ENCODE assay signal across 18 cellular contexts in the genomic region with DNA sequence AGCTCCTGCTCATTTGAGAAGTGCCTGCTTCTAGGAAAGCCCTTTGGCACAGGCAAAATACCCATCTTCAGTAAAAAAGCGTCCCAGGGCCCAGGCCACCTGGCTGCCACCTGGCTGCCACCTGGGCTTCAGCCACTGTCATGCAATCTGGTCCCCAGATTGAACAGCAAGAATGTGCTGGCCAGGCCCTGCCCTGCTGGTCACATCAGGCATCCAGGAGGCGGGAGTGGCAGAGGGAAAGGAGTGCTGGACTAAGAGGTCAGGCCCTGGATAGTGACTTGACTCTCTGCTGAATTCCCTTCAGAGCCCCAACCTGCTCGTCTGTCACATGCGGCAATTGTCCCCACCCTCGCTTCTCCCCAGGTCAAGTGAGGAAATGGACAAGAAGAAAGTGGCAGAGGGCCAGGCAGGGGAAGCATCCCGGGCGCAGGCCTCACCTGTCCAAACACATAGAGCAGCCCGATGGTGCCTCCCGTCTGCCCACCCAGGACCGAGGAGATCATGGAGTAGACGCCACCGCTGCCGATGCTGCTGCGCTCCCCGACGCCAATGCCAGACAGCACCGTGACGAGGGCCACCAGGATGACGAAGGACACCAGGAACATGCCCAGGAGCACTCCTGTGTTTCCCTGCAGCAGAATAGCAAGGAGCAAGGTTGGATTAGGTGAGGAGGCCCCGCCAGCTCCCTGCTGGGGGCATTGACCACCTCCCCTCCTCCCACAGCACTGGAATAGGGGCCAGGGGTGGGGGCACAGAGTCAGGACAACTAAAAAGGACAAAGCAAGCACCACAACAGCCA. TPM values are rescaled to one million over a fixed set of nuclear protein-coding genes. Genes with fewer than 3 reads are reported as not detected.
DNase-seq lines count a peak whose midpoint lies in the region; ATAC-seq and TF ChIP-seq lines count a peak whose summit lies in the region.
"Had no signal": no experiment of that assay in that cellular context is flagged by ENCODE, and none has a peak within 500 bp of the region (broad histone marks: within the 10 kb centered on the region; RNA-seq: fewer than 3 reads in every experiment).

No MANE protein-coding gene starts in this region.

- H3K4me3 Mint-ChIP-seq in WTC11, result no peak overlapping the region
- H3K4me3 Mint-ChIP-seq in mesothelial cell of epicardium, result no peak overlapping the region
- H3K4me3 Mint-ChIP-seq: activated CD4-positive, alpha-beta memory T cell treated with anti-CD3 and anti-CD28 coated beads, Interleukin-2, amount 10 ng/mL, durations not matched to agents 7 days and 5 days had no signal

- H3K27ac Mint-ChIP-seq in WTC11, result peak overlapping the region; percentile 43
- peak overlapping the region; percentile 26 for H3K27ac Mint-ChIP-seq in mesothelial cell of epicardium
- H3K27ac Mint-ChIP-seq: activated CD4-positive, alpha-beta memory T cell treated with anti-CD3 and anti-CD28 coated beads, Interleukin-2, amount 10 ng/mL, durations not matched to agents 7 days and 5 days; activated T-helper 2 cell treated with anti-CD3 and anti-CD28 coated beads, Interferon-gamma antibody, Interleukin-2, Interleukin-4, amounts not matched to agents 10 μg/mL and 5 μg/mL and 100 μg/mL, durations not matched to agents 14 hours and 24 hours and 36 hours had no signal

- TF ChIP-seq CTCF in WTC11 (IDR thresholded peaks at IDR 0.05) (no peak), mesothelial cell of epicardium (IDR thresholded peaks at IDR 0.05; ENCODE audit: unreplicated experiment) (no peak)

- no peaks in the 10 kb centered on the region for H3K27me3 Mint-ChIP-seq in WTC11 (ENCODE audit: low read depth)
- H3K27me3 Mint-ChIP-seq in mesothelial cell of epicardium (ENCODE audit: low read depth), result no peaks in the 10 kb centered on the region

- H3K4me1 Mint-ChIP-seq in WTC11 (peaks cover 36% of the 10 kb centered on the region), mesothelial cell of epicardium (peaks cover 6% of the 10 kb centered on the region)
- H3K4me1 Mint-ChIP-seq: activated CD4-positive, alpha-beta memory T cell treated with anti-CD3 and anti-CD28 coated beads, Interleukin-2, amount 10 ng/mL, durations not matched to agents 7 days and 5 days had no signal

- ATAC-seq in WTC11, result no peak
- no peak for ATAC-seq in HG03045 (IDR thresholded peaks at IDR 0.05; ENCODE audit: unreplicated experiment)
- no peak for ATAC-seq in GM21381 (IDR thresholded peaks at IDR 0.05; ENCODE audit: unreplicated experiment)
- ATAC-seq in HG02973 (IDR thresholded peaks at IDR 0.05; ENCODE audit: unreplicated experiment), result no peak

- POLR2A ChIA-PET in WTC11 (lab: Charles Lee), result no interaction called here

- peaks cover 12% of the 10 kb centered on the region for H3K9me3 Mint-ChIP-seq in WTC11
- H3K9me3 Mint-ChIP-seq in mesothelial cell of epicardium, result no peaks in the 10 kb centered on the region
- H3K9me3 Mint-ChIP-seq: activated CD4-positive, alpha-beta memory T cell treated with anti-CD3 and anti-CD28 coated beads, Interleukin-2, amount 10 ng/mL, durations not matched to agents 7 days and 5 days; activated T-helper 2 cell treated with anti-CD3 and anti-CD28 coated beads, Interferon-gamma antibody, Interleukin-2, Interleukin-4, amounts not matched to agents 10 μg/mL and 5 μg/mL and 100 μg/mL, durations not matched to agents 14 hours and 24 hours and 36 hours had no signal

- peaks cover 6% of the 10 kb centered on the region; the same call in 1 of the 2 replicates for H3K36me3 ChIP-seq in H7 (replicated peaks; ENCODE audit: control insufficient read depth, insufficient read depth, low read length)
- H3K36me3 ChIP-seq: ascending aorta, ovary, spleen had no signal

- H3K4me3 ChIP-seq in H7 (ENCODE audit: insufficient read depth, low read depth, low read length), result no peak overlapping the region
- H3K4me3 ChIP-seq: ascending aorta, ovary, spleen had no signal

- H3K27me3 ChIP-seq in H7 (ENCODE audit: control insufficient read depth, insufficient read depth, low read length), result no peaks in the 10 kb centered on the region
- H3K27me3 ChIP-seq: ascending aorta, ovary, spleen had no signal

- CTCF ChIA-PET in WTC11 (lab: Charles Lee), result interaction anchor here (1.0 kb wide), 1 partner anchor 23 kb away, joined by 4 read pairs; no protein-coding TSS in a partner anchor

- H3K36me3 Mint-ChIP-seq in WTC11 (peaks cover 30% of the 10 kb centered on the region), mesothelial cell of epicardium (peaks cover 8% of the 10 kb centered on the region)

- DNase-seq in AG20443 (ENCODE audit: low spot score), result peak; percentile 54
- DNase-seq in H7, result peak; percentile 57
- no peak for DNase-seq in WTC11 (ENCODE audit: low spot score)
- DNase-seq in mesothelial cell of epicardium (ENCODE audit: low spot score in 2 of 2, unreplicated experiment in 2 of 2), result no peak
- DNase-seq in NCI-H345 treated with DMSO at 0.1 percent for 48 hours (lab: John Stamatoyannopoulos, UW; ENCODE audit: unreplicated experiment), result no peak
- DNase-seq: activated CD4-positive, alpha-beta memory T cell treated with anti-CD3 and anti-CD28 coated beads, Interleukin-2, amount 10 ng/mL, durations not matched to agents 7 days and 5 days; effector CD4-positive, alpha-beta T cell; KBM-7; mammary epithelial cell; NCI-H146; NCI-H774; spleen had no signal

TF ChIP-seq in WTC11, 78 proteins besides CTCF, POLR2A, EP300 and RAD21:
- TF ChIP-seq SMAD4 (CRISPR knock-in tag; IDR thresholded peaks at IDR 0.05), result no peak
- TF ChIP-seq OVOL2 (CRISPR knock-in tag; IDR thresholded peaks at IDR 0.05; ENCODE audit: borderline replicate concordance), result no peak
- TF ChIP-seq, protein P1, sequence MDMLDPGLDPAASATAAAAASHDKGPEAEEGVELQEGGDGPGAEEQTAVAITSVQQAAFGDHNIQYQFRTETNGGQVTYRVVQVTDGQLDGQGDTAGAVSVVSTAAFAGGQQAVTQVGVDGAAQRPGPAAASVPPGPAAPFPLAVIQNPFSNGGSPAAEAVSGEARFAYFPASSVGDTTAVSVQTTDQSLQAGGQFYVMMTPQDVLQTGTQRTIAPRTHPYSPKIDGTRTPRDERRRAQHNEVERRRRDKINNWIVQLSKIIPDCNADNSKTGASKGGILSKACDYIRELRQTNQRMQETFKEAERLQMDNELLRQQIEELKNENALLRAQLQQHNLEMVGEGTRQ (CRISPR knock-in tag; IDR thresholded peaks at IDR 0.05), result no peak
- TF ChIP-seq, protein P2, sequence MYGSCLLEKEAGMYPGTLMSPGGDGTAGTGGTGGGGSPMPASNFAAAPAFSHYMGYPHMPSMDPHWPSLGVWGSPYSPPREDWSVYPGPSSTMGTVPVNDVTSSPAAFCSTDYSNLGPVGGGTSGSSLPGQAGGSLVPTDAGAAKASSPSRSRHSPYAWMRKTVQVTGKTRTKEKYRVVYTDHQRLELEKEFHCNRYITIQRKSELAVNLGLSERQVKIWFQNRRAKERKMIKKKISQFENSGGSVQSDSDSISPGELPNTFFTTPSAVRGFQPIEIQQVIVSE (CRISPR knock-in tag; IDR thresholded peaks at IDR 0.05; ENCODE audit: borderline replicate concordance), result no peak
- TF ChIP-seq, protein P3, sequence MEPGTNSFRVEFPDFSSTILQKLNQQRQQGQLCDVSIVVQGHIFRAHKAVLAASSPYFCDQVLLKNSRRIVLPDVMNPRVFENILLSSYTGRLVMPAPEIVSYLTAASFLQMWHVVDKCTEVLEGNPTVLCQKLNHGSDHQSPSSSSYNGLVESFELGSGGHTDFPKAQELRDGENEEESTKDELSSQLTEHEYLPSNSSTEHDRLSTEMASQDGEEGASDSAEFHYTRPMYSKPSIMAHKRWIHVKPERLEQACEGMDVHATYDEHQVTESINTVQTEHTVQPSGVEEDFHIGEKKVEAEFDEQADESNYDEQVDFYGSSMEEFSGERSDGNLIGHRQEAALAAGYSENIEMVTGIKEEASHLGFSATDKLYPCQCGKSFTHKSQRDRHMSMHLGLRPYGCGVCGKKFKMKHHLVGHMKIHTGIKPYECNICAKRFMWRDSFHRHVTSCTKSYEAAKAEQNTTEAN (CRISPR knock-in tag; IDR thresholded peaks at IDR 0.05), result no peak
- TF ChIP-seq TEAD1 (CRISPR knock-in tag; IDR thresholded peaks at IDR 0.05), result no peak
- no peak for TF ChIP-seq TP53 (CRISPR knock-in tag; IDR thresholded peaks at IDR 0.05)
- TF ChIP-seq ELF4 (CRISPR knock-in tag; IDR thresholded peaks at IDR 0.05; ENCODE audit: low read depth), result no peak
- no peak for TF ChIP-seq ZNF671 (CRISPR knock-in tag; IDR thresholded peaks at IDR 0.05)
- no peak for TF ChIP-seq NFYB (CRISPR knock-in tag; conservative IDR thresholded peaks at IDR 0.05; ENCODE audit: low read depth)
- TF ChIP-seq, protein P4, sequence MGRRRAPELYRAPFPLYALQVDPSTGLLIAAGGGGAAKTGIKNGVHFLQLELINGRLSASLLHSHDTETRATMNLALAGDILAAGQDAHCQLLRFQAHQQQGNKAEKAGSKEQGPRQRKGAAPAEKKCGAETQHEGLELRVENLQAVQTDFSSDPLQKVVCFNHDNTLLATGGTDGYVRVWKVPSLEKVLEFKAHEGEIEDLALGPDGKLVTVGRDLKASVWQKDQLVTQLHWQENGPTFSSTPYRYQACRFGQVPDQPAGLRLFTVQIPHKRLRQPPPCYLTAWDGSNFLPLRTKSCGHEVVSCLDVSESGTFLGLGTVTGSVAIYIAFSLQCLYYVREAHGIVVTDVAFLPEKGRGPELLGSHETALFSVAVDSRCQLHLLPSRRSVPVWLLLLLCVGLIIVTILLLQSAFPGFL (CRISPR knock-in tag; IDR thresholded peaks at IDR 0.05; ENCODE audit: borderline replicate concordance), result no peak
- TF ChIP-seq, protein P5, sequence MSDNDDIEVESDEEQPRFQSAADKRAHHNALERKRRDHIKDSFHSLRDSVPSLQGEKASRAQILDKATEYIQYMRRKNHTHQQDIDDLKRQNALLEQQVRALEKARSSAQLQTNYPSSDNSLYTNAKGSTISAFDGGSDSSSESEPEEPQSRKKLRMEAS (CRISPR knock-in tag; IDR thresholded peaks at IDR 0.05), result no peak
- TF ChIP-seq, protein P6, sequence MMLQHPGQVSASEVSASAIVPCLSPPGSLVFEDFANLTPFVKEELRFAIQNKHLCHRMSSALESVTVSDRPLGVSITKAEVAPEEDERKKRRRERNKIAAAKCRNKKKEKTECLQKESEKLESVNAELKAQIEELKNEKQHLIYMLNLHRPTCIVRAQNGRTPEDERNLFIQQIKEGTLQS (CRISPR knock-in tag; conservative IDR thresholded peaks at IDR 0.05), result no peak
- no peak for TF ChIP-seq ZNF423 (CRISPR knock-in tag; IDR thresholded peaks at IDR 0.05)
- TF ChIP-seq NR2C2 (CRISPR knock-in tag; IDR thresholded peaks at IDR 0.05), result no peak
- no peak for TF ChIP-seq SP1 (CRISPR knock-in tag; conservative IDR thresholded peaks at IDR 0.05)
- TF ChIP-seq SOX15 (CRISPR knock-in tag; IDR thresholded peaks at IDR 0.05), result no peak

RNA-seq across cellular contexts. Expression of a gene that starts 25.5 kb away (rescaled TPM):
- total RNA-seq in H7 (2014; rRNA removed; shearing (Covaris generic)), result 9.3 and 9.7 TPM in 2 replicates
- total RNA-seq in WTC11 (2021) (7.5 to 10.3 TPM (median 9.1 TPM) in 3 replicates), mesothelial cell of epicardium (8.0 to 11.6 TPM (median 9.5 TPM) in 3 replicates)
- total RNA-seq: ascending aorta had no signal

Comparison
In these comparisons a context has a peak if more than half of its experiments do, and no peak if none do; other contexts are left out.
1. DNase-seq: peak in AG20443 (single experiment) and H7 (single experiment); none in WTC11 (single experiment), mesothelial cell of epicardium (0 of 2) and NCI-H345 treated with DMSO at 0.1 percent for 48 hours (single experiment).